14 cellular contexts compared by ENCODE assay signal in genomic region chr5:40826778-40827478, GRCh38. TPM values are rescaled to one million over a fixed set of nuclear protein-coding genes. Genes with fewer than 3 reads are reported as not detected.
DNase-seq lines count a peak whose midpoint lies in the region; ATAC-seq and TF ChIP-seq lines count a peak whose summit lies in the region.
"Had no signal": no experiment of that assay in that cellular context is flagged by ENCODE, and none has a peak within 500 bp of the region (broad histone marks: within the 10 kb centered on the region; RNA-seq: fewer than 3 reads in every experiment).

No MANE protein-coding gene starts in this region.

- no peak overlapping the region for H3K18ac ChIP-seq in H9 (ENCODE audit: insufficient read length, low read depth, low read length)

- H3K79me2 ChIP-seq in H9 (ENCODE audit: insufficient read depth, low read length) = no peaks in the 10 kb centered on the region; the same call in 1 of the 2 replicates

- peaks cover 51 to 59% (median 57%) of the 10 kb centered on the region in 3 experiments for H3K36me3 Mint-ChIP-seq in H9 (ENCODE audit: insufficient read depth in 1 of 3, low read depth in 3 of 3)
- H3K36me3 Mint-ChIP-seq in endothelial cell (ENCODE audit: low read depth, unreplicated experiment) = peaks cover 43% of the 10 kb centered on the region

- no peaks in the 10 kb centered on the region for H3K23me2 ChIP-seq in H9 (ENCODE audit: insufficient read length, low read depth, low read length, poor library complexity, severe bottlenecking)

- H4K91ac ChIP-seq in H9 (ENCODE audit: insufficient read length, low read depth, low read length) = no peak overlapping the region

- no peaks in the 10 kb centered on the region for H4K20me1 ChIP-seq in H9 (ENCODE audit: control insufficient read depth, insufficient read depth, insufficient read length)

- H3K4me1 Mint-ChIP-seq in H9 = peaks cover 17 to 32% of the 10 kb centered on the region in 2 experiments
- peaks cover 9% of the 10 kb centered on the region for H3K4me1 Mint-ChIP-seq in endothelial cell (ENCODE audit: unreplicated experiment)
- H3K4me1 Mint-ChIP-seq: nephron had no signal

- H3K9me3 ChIP-seq in H9 (ENCODE audit: control insufficient read depth, low read depth, low read length) = no peaks in the 10 kb centered on the region

- H3K27ac ChIP-seq in H9 (ENCODE audit: insufficient read length, low read depth, low read length) = no peak overlapping the region

- H2BK12ac ChIP-seq in H9 (ENCODE audit: insufficient read length, low read depth, low read length) = no peak overlapping the region

- no peak overlapping the region for H2AFZ ChIP-seq in H9 (ENCODE audit: low read length)

- H3K27ac Mint-ChIP-seq in H9 (peak overlapping the region in 2 of 3 experiments; percentile 90 to 92; a peak in 4 of 7 replicates), endothelial cell (ENCODE audit: unreplicated experiment) (peak overlapping the region; percentile 50)
- H3K27ac Mint-ChIP-seq: type B pancreatic cell had no signal

- H3K27me3 Mint-ChIP-seq in H9 (ENCODE audit: low read depth) (no peaks in the 10 kb centered on the region), endothelial cell (ENCODE audit: unreplicated experiment) (no peaks in the 10 kb centered on the region)
- H3K27me3 Mint-ChIP-seq: type B pancreatic cell had no signal

- peak; percentile 17 for TF ChIP-seq POLR2A in NB4 (IDR thresholded peaks at IDR 0.05; ENCODE audit: extremely low read depth, insufficient read length)

- H3K4me3 Mint-ChIP-seq in H9 = 0 out of 5 replicates have a peak overlapping the region, but pooled peaks of 1 of the 2 experiments have one; percentile 20
- H3K4me3 Mint-ChIP-seq in endothelial cell (ENCODE audit: unreplicated experiment) = peak overlapping the region; percentile 18
- H3K4me3 Mint-ChIP-seq: nephron, type B pancreatic cell had no signal

- H2BK5ac ChIP-seq in H9 (ENCODE audit: insufficient read length, low read length) = no peak overlapping the region

- no peak overlapping the region for H3K56ac ChIP-seq in H9 (ENCODE audit: insufficient read length, low read depth, low read length)

- no peak overlapping the region for H3K9ac ChIP-seq in H9 (ENCODE audit: extremely low read depth, insufficient read length, low read length)

- H4K5ac ChIP-seq in H9 (ENCODE audit: insufficient read length, low read depth, low read length) = no peak overlapping the region

- no peaks in the 10 kb centered on the region for H3K4me1 ChIP-seq in H9 (ENCODE audit: insufficient read depth, low read length)

- H2BK15ac ChIP-seq in H9 (ENCODE audit: low read depth, low read length) = no peak overlapping the region

- TF ChIP-seq CTCF in H9 (conservative IDR thresholded peaks at IDR 0.05) (no peak), NB4 (IDR thresholded peaks at IDR 0.05; ENCODE audit: low read depth, low read length) (no peak), endothelial cell (IDR thresholded peaks at IDR 0.05; ENCODE audit: unreplicated experiment) (no peak)

- H3K9me3 Mint-ChIP-seq in H9 (no peaks in the 10 kb centered on the region), endothelial cell (ENCODE audit: unreplicated experiment) (no peaks in the 10 kb centered on the region)
- H3K9me3 Mint-ChIP-seq: nephron, type B pancreatic cell had no signal

- ATAC-seq in GM18867 (IDR thresholded peaks at IDR 0.05; ENCODE audit: unreplicated experiment) = no peak

- no peak overlapping the region for H3T11ph ChIP-seq in H9 (ENCODE audit: low read length)

- H3K4me3 ChIP-seq in NB4 (ENCODE audit: low read depth, low read length) = no peak overlapping the region
- H3K4me3 ChIP-seq: lung had no signal

- H3K4me2 ChIP-seq in H9 (ENCODE audit: insufficient read depth, insufficient read length, low read length) = no peak overlapping the region

- DNase-seq in H9 = no peak
- no peak for DNase-seq in NB4 (ENCODE audit: low read depth)
- DNase-seq in endothelial cell (ENCODE audit: low spot score) = no peak
- DNase-seq in 8988T = no peak
- DNase-seq: central memory CD4-positive, alpha-beta T cell; foreskin melanocyte; NCI-H1694; NCI-H446; retina; stimulated activated CD4-positive, alpha-beta T cell treated with anti-CD3 and anti-CD28 coated beads, Interleukin-1b, Interleukin-23, amount 100 ng/mL, for 48 hours had no signal

- no peak overlapping the region for H2BK20ac ChIP-seq in H9 (ENCODE audit: low read depth, low read length, poor library complexity, severe bottlenecking)

- H3K27me3 ChIP-seq in H9 (ENCODE audit: insufficient read depth, low read length) = no peaks in the 10 kb centered on the region

- H3K4ac ChIP-seq in H9 (ENCODE audit: low read depth, low read length) = no peak overlapping the region

- no peak overlapping the region for H3K23ac ChIP-seq in H9 (ENCODE audit: insufficient read length, low read depth, low read length)

- H3K79me1 ChIP-seq in H9 (ENCODE audit: insufficient read depth, low read depth, low read length, poor library complexity, severe bottlenecking) = no peaks in the 10 kb centered on the region

- H2BK120ac ChIP-seq in H9 (ENCODE audit: low read depth, low read length, poor library complexity, severe bottlenecking) = no peak overlapping the region

- WGBS in H9 (ENCODE audit: extremely low coverage, insufficient read length, low lambda C conversion rate) = no CpG with 5 or more reads among the region's 7 CpGs

- H4K8ac ChIP-seq in H9 (replicated peaks; ENCODE audit: insufficient read length, low read depth, low read length) = no peak overlapping the region

- H2AK5ac ChIP-seq in H9 (ENCODE audit: insufficient read length, low read length) = no peak overlapping the region

- no peak overlapping the region for H3K14ac ChIP-seq in H9 (ENCODE audit: insufficient read depth, low read length)

RNA-seq across cellular contexts. Expression of gene RPL37, which starts 8.1 kb away (rescaled TPM):
- total RNA-seq in H9 (2021) = 1,726 and 1,735 TPM in 2 replicates
- 1,272 TPM for total RNA-seq in endothelial cell (ENCODE audit: unreplicated experiment)

RNA-seq across cellular contexts. Expression of gene CARD6, which starts 14.2 kb away (rescaled TPM):
- total RNA-seq in H9 (2021) (0.22 and 0.35 TPM in 2 replicates), endothelial cell (ENCODE audit: unreplicated experiment) (3.7 TPM)

RNA-seq across cellular contexts. Expression of gene PRKAA1, which starts 28.8 kb away (rescaled TPM):
- total RNA-seq in H9 (2021) (28.8 and 29.1 TPM in 2 replicates), endothelial cell (ENCODE audit: unreplicated experiment) (95.4 TPM)
